In the genomic region with DNA sequence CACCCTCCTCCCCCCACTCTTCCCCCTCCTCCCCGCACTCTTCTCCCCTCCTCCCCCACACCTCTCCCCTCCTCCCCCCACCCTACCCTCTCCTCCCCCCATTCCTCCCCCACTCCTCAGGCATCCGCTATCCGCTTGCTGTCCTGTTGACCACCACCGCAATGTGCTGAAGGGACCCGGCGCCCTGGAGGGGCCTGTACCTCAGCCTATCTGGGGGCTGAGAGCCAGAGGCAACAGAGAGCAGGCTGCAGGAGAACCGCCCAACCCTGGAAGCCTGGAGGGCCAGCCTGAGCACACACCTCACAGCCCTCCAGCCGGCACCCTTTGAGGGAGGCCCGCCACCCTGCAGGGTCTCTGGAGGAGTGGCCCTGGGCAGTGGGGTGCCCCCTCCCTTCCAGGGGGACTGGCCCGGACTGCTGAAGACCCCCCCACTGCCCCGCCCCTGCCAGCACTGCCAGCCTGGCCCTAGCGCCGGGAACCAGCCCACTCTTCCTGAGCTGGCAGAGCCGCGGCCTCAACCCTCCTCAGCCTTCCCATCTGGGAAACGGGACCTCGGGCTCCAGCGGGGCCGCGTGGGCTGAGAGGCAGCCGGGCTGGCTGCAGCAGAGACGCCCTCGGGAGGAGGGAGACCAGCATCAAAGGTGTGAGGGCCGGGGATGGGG, we compare ENCODE assay signal across 1 cellular context.
TF ChIP-seq lines count a peak whose summit lies in the region.

No MANE protein-coding gene starts in this region.

TF ChIP-seq in HepG2, 621 proteins besides CTCF, POLR2A, EP300 and RAD21:
- no peak for TF ChIP-seq PCBP2 (optimal IDR thresholded peaks at IDR 0.05; ENCODE audit: low read depth, low read length, poor library complexity, severe bottlenecking)
- TF ChIP-seq, protein P1, sequence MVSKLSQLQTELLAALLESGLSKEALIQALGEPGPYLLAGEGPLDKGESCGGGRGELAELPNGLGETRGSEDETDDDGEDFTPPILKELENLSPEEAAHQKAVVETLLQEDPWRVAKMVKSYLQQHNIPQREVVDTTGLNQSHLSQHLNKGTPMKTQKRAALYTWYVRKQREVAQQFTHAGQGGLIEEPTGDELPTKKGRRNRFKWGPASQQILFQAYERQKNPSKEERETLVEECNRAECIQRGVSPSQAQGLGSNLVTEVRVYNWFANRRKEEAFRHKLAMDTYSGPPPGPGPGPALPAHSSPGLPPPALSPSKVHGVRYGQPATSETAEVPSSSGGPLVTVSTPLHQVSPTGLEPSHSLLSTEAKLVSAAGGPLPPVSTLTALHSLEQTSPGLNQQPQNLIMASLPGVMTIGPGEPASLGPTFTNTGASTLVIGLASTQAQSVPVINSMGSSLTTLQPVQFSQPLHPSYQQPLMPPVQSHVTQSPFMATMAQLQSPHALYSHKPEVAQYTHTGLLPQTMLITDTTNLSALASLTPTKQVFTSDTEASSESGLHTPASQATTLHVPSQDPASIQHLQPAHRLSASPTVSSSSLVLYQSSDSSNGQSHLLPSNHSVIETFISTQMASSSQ (IDR thresholded peaks at IDR 0.05; ENCODE audit: low read depth): no peak
- TF ChIP-seq, protein P1 (CRISPR knock-in tag; IDR thresholded peaks at IDR 0.05; ENCODE audit: borderline replicate concordance): no peak
- TF ChIP-seq NBN (conservative IDR thresholded peaks at IDR 0.05): no peak
- TF ChIP-seq MAZ (IDR thresholded peaks at IDR 0.05; ENCODE audit: borderline replicate concordance, low read depth, low read length): no peak
- no peak for TF ChIP-seq MAZ (CRISPR knock-in tag; IDR thresholded peaks at IDR 0.05; ENCODE audit: low read depth)
- TF ChIP-seq, protein P2, sequence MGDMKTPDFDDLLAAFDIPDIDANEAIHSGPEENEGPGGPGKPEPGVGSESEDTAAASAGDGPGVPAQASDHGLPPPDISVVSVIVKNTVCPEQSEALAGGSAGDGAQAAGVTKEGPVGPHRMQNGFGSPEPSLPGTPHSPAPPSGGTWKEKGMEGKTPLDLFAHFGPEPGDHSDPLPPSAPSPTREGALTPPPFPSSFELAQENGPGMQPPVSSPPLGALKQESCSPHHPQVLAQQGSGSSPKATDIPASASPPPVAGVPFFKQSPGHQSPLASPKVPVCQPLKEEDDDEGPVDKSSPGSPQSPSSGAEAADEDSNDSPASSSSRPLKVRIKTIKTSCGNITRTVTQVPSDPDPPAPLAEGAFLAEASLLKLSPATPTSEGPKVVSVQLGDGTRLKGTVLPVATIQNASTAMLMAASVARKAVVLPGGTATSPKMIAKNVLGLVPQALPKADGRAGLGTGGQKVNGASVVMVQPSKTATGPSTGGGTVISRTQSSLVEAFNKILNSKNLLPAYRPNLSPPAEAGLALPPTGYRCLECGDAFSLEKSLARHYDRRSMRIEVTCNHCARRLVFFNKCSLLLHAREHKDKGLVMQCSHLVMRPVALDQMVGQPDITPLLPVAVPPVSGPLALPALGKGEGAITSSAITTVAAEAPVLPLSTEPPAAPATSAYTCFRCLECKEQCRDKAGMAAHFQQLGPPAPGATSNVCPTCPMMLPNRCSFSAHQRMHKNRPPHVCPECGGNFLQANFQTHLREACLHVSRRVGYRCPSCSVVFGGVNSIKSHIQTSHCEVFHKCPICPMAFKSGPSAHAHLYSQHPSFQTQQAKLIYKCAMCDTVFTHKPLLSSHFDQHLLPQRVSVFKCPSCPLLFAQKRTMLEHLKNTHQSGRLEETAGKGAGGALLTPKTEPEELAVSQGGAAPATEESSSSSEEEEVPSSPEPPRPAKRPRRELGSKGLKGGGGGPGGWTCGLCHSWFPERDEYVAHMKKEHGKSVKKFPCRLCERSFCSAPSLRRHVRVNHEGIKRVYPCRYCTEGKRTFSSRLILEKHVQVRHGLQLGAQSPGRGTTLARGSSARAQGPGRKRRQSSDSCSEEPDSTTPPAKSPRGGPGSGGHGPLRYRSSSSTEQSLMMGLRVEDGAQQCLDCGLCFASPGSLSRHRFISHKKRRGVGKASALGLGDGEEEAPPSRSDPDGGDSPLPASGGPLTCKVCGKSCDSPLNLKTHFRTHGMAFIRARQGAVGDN (CRISPR knock-in tag; IDR thresholded peaks at IDR 0.05): 0 out of 2 replicates have a peak, but pooled peaks have one; percentile 7
- TF ChIP-seq DR1 (CRISPR knock-in tag; IDR thresholded peaks at IDR 0.05): no peak
- TF ChIP-seq NR2F6 (IDR thresholded peaks at IDR 0.05): no peak
- TF ChIP-seq NR2F6 (CRISPR knock-in tag; IDR thresholded peaks at IDR 0.05): no peak
- TF ChIP-seq ATF7 (IDR thresholded peaks at IDR 0.05): no peak
- TF ChIP-seq ATF7 (CRISPR knock-in tag; IDR thresholded peaks at IDR 0.05): no peak
- TF ChIP-seq ZNF782 (CRISPR knock-in tag; IDR thresholded peaks at IDR 0.05; ENCODE audit: borderline replicate concordance): no peak
- TF ChIP-seq ZNF256 (CRISPR knock-in tag; conservative IDR thresholded peaks at IDR 0.05): no peak
- TF ChIP-seq ZNF431 (CRISPR knock-in tag; IDR thresholded peaks at IDR 0.05; ENCODE audit: borderline replicate concordance, low read depth): no peak
- TF ChIP-seq ZNF629 (CRISPR knock-in tag; conservative IDR thresholded peaks at IDR 0.05): peak; percentile 81
- TF ChIP-seq ZNF12 (CRISPR knock-in tag; IDR thresholded peaks at IDR 0.05): no peak
- TF ChIP-seq ZNF720 (CRISPR knock-in tag; IDR thresholded peaks at IDR 0.05): no peak
- TF ChIP-seq, protein P3, sequence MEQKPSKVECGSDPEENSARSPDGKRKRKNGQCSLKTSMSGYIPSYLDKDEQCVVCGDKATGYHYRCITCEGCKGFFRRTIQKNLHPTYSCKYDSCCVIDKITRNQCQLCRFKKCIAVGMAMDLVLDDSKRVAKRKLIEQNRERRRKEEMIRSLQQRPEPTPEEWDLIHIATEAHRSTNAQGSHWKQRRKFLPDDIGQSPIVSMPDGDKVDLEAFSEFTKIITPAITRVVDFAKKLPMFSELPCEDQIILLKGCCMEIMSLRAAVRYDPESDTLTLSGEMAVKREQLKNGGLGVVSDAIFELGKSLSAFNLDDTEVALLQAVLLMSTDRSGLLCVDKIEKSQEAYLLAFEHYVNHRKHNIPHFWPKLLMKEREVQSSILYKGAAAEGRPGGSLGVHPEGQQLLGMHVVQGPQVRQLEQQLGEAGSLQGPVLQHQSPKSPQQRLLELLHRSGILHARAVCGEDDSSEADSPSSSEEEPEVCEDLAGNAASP (CRISPR knock-in tag; IDR thresholded peaks at IDR 0.05; ENCODE audit: borderline replicate concordance): no peak
- TF ChIP-seq, protein P4, sequence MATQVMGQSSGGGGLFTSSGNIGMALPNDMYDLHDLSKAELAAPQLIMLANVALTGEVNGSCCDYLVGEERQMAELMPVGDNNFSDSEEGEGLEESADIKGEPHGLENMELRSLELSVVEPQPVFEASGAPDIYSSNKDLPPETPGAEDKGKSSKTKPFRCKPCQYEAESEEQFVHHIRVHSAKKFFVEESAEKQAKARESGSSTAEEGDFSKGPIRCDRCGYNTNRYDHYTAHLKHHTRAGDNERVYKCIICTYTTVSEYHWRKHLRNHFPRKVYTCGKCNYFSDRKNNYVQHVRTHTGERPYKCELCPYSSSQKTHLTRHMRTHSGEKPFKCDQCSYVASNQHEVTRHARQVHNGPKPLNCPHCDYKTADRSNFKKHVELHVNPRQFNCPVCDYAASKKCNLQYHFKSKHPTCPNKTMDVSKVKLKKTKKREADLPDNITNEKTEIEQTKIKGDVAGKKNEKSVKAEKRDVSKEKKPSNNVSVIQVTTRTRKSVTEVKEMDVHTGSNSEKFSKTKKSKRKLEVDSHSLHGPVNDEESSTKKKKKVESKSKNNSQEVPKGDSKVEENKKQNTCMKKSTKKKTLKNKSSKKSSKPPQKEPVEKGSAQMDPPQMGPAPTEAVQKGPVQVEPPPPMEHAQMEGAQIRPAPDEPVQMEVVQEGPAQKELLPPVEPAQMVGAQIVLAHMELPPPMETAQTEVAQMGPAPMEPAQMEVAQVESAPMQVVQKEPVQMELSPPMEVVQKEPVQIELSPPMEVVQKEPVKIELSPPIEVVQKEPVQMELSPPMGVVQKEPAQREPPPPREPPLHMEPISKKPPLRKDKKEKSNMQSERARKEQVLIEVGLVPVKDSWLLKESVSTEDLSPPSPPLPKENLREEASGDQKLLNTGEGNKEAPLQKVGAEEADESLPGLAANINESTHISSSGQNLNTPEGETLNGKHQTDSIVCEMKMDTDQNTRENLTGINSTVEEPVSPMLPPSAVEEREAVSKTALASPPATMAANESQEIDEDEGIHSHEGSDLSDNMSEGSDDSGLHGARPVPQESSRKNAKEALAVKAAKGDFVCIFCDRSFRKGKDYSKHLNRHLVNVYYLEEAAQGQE (IDR thresholded peaks at IDR 0.05; ENCODE audit: borderline replicate concordance in 1 of 2, low read depth in 1 of 2, low read length in 2 of 2): no peak
- TF ChIP-seq AGO1 (IDR thresholded peaks at IDR 0.05; ENCODE audit: low read depth, low read length, poor library complexity, severe bottlenecking): peak; percentile 8
- no peak for TF ChIP-seq ZNF558 (CRISPR knock-in tag; IDR thresholded peaks at IDR 0.05; ENCODE audit: borderline replicate concordance)
- no peak for TF ChIP-seq FOSL2 (CRISPR knock-in tag; IDR thresholded peaks at IDR 0.05)
- TF ChIP-seq ZNF790 (CRISPR knock-in tag; IDR thresholded peaks at IDR 0.05; ENCODE audit: borderline replicate concordance): no peak
- TF ChIP-seq, protein P5, sequence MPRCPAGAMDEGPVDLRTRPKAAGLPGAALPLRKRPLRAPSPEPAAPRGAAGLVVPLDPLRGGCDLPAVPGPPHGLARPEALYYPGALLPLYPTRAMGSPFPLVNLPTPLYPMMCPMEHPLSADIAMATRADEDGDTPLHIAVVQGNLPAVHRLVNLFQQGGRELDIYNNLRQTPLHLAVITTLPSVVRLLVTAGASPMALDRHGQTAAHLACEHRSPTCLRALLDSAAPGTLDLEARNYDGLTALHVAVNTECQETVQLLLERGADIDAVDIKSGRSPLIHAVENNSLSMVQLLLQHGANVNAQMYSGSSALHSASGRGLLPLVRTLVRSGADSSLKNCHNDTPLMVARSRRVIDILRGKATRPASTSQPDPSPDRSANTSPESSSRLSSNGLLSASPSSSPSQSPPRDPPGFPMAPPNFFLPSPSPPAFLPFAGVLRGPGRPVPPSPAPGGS (CRISPR knock-in tag; IDR thresholded peaks at IDR 0.05): no peak
